In the genomic region with DNA sequence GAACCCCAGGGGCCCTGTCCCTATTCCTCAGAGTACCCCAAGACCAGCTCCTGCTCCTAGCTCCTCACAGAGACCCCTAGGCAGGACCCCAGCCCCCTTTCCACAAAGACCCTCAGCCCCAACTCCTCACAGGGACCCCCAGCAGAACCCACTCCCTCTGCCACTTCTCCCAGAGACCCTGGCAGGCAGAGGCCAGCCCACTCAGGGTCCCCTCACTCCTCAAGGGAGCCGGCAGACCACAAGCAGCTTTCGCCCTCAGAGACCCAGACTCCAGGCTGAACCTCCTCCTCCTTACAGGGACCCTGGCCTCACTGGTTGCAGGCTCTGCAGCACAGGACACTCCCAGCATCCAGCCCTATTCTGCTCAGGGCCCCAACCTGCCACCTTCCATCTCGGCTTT, we compare ENCODE assay signal across 1 cellular context.
TF ChIP-seq lines count a peak whose summit lies in the region.

No MANE protein-coding gene starts in this region.

TF ChIP-seq in HepG2, 621 proteins besides CTCF, POLR2A, EP300 and RAD21:
- no peak for TF ChIP-seq FOSL2 (CRISPR knock-in tag; IDR thresholded peaks at IDR 0.05)
- no peak for TF ChIP-seq HDAC2 (CRISPR knock-in tag; IDR thresholded peaks at IDR 0.05)
- TF ChIP-seq, protein P1, sequence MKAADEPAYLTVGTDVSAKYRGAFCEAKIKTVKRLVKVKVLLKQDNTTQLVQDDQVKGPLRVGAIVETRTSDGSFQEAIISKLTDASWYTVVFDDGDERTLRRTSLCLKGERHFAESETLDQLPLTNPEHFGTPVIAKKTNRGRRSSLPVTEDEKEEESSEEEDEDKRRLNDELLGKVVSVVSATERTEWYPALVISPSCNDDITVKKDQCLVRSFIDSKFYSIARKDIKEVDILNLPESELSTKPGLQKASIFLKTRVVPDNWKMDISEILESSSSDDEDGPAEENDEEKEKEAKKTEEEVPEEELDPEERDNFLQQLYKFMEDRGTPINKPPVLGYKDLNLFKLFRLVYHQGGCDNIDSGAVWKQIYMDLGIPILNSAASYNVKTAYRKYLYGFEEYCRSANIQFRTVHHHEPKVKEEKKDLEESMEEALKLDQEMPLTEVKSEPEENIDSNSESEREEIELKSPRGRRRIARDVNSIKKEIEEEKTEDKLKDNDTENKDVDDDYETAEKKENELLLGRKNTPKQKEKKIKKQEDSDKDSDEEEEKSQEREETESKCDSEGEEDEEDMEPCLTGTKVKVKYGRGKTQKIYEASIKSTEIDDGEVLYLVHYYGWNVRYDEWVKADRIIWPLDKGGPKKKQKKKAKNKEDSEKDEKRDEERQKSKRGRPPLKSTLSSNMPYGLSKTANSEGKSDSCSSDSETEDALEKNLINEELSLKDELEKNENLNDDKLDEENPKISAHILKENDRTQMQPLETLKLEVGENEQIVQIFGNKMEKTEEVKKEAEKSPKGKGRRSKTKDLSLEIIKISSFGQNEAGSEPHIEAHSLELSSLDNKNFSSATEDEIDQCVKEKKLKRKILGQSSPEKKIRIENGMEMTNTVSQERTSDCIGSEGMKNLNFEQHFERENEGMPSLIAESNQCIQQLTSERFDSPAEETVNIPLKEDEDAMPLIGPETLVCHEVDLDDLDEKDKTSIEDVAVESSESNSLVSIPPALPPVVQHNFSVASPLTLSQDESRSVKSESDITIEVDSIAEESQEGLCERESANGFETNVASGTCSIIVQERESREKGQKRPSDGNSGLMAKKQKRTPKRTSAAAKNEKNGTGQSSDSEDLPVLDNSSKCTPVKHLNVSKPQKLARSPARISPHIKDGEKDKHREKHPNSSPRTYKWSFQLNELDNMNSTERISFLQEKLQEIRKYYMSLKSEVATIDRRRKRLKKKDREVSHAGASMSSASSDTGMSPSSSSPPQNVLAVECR (CRISPR knock-in tag; IDR thresholded peaks at IDR 0.05; ENCODE audit: borderline replicate concordance): no peak
- no peak for TF ChIP-seq PBX2 (CRISPR knock-in tag; IDR thresholded peaks at IDR 0.05)
- 0 out of 2 replicates have a peak, but pooled peaks have one; percentile 38 for TF ChIP-seq ZNF354B (CRISPR knock-in tag; IDR thresholded peaks at IDR 0.05)
- no peak for TF ChIP-seq HNF4G (IDR thresholded peaks at IDR 0.05; ENCODE audit: borderline replicate concordance, low read depth, low read length)
- TF ChIP-seq HNF4G (CRISPR knock-in tag; IDR thresholded peaks at IDR 0.05; ENCODE audit: borderline replicate concordance, low read depth): no peak
- TF ChIP-seq ZNF792 (CRISPR knock-in tag; IDR thresholded peaks at IDR 0.05): no peak
- TF ChIP-seq ZNF674 (CRISPR knock-in tag; IDR thresholded peaks at IDR 0.05; ENCODE audit: low read depth): no peak
- 0 out of 2 replicates have a peak, but pooled peaks have one; percentile 1 for TF ChIP-seq ZNF501 (CRISPR knock-in tag; IDR thresholded peaks at IDR 0.05)
- TF ChIP-seq RFX3 (CRISPR knock-in tag; IDR thresholded peaks at IDR 0.05): no peak
- no peak for TF ChIP-seq BRCA1 (CRISPR knock-in tag; IDR thresholded peaks at IDR 0.05)
